ENCODE assay signal across 2 cellular contexts in the genomic region with DNA sequence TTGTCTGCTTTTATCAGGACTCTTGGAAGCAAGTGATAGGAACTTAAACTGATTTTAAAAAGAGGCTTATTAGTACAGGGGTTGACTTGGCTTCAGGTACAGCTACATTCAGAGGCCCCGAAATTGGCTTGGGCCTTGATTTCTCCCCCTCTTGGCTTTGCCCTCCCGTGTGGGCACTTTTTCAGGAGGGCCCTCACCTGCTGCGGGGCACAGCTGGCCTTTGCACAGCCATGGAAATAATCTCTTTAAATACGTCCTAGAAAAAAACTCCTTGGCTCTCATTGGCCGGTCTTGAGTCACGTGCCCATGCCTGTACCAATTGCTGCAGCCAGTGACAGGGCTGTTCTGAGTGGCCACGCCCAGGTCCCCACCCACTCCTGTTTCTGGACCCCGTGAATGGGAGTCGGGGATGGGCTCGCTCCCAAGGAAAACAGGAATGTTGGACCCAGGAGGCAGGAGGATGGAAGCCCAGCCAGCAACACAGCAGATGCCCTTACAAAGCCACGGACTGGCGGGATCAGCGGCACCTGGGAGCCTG.
TF ChIP-seq lines count a peak whose summit lies in the region.

No MANE protein-coding gene starts in this region.

TF ChIP-seq in HCT116, 20 proteins besides CTCF, POLR2A, EP300 and RAD21:
- TF ChIP-seq, protein P1, sequence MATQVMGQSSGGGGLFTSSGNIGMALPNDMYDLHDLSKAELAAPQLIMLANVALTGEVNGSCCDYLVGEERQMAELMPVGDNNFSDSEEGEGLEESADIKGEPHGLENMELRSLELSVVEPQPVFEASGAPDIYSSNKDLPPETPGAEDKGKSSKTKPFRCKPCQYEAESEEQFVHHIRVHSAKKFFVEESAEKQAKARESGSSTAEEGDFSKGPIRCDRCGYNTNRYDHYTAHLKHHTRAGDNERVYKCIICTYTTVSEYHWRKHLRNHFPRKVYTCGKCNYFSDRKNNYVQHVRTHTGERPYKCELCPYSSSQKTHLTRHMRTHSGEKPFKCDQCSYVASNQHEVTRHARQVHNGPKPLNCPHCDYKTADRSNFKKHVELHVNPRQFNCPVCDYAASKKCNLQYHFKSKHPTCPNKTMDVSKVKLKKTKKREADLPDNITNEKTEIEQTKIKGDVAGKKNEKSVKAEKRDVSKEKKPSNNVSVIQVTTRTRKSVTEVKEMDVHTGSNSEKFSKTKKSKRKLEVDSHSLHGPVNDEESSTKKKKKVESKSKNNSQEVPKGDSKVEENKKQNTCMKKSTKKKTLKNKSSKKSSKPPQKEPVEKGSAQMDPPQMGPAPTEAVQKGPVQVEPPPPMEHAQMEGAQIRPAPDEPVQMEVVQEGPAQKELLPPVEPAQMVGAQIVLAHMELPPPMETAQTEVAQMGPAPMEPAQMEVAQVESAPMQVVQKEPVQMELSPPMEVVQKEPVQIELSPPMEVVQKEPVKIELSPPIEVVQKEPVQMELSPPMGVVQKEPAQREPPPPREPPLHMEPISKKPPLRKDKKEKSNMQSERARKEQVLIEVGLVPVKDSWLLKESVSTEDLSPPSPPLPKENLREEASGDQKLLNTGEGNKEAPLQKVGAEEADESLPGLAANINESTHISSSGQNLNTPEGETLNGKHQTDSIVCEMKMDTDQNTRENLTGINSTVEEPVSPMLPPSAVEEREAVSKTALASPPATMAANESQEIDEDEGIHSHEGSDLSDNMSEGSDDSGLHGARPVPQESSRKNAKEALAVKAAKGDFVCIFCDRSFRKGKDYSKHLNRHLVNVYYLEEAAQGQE (IDR thresholded peaks at IDR 0.05; ENCODE audit: low read depth), result no peak
- no peak for TF ChIP-seq ZNF274 (IDR thresholded peaks at IDR 0.05; ENCODE audit: low read depth, low read length)
- no peak for TF ChIP-seq EZH2phosphoT487 (IDR thresholded peaks at IDR 0.05; ENCODE audit: borderline replicate concordance)
- no peak for TF ChIP-seq JUND (IDR thresholded peaks at IDR 0.05)
- no peak for TF ChIP-seq CBX3 (IDR thresholded peaks at IDR 0.05; ENCODE audit: low read depth)
- TF ChIP-seq TCF7L2 (IDR thresholded peaks at IDR 0.05; ENCODE audit: borderline replicate concordance, extremely low read depth, insufficient read depth, insufficient read length), result no peak
- TF ChIP-seq, protein P2, sequence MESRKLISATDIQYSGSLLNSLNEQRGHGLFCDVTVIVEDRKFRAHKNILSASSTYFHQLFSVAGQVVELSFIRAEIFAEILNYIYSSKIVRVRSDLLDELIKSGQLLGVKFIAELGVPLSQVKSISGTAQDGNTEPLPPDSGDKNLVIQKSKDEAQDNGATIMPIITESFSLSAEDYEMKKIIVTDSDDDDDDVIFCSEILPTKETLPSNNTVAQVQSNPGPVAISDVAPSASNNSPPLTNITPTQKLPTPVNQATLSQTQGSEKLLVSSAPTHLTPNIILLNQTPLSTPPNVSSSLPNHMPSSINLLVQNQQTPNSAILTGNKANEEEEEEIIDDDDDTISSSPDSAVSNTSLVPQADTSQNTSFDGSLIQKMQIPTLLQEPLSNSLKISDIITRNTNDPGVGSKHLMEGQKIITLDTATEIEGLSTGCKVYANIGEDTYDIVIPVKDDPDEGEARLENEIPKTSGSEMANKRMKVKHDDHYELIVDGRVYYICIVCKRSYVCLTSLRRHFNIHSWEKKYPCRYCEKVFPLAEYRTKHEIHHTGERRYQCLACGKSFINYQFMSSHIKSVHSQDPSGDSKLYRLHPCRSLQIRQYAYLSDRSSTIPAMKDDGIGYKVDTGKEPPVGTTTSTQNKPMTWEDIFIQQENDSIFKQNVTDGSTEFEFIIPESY (IDR thresholded peaks at IDR 0.05; ENCODE audit: extremely low read depth, insufficient replicate concordance, low read length), result no peak
- no peak for TF ChIP-seq ZFX (IDR thresholded peaks at IDR 0.05)
- TF ChIP-seq SP1 (IDR thresholded peaks at IDR 0.05; ENCODE audit: low read depth), result no peak
- TF ChIP-seq YY1 (IDR thresholded peaks at IDR 0.05; ENCODE audit: extremely low read depth, insufficient replicate concordance, low read depth, low read length), result no peak
- no peak for TF ChIP-seq SIN3A (IDR thresholded peaks at IDR 0.05; ENCODE audit: low read depth)
- no peak for TF ChIP-seq EZH2 (IDR thresholded peaks at IDR 0.05)
- TF ChIP-seq, protein P3, sequence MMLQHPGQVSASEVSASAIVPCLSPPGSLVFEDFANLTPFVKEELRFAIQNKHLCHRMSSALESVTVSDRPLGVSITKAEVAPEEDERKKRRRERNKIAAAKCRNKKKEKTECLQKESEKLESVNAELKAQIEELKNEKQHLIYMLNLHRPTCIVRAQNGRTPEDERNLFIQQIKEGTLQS (IDR thresholded peaks at IDR 0.05), result no peak
TF ChIP-seq in HCT116: peak in this region for 0.

TF ChIP-seq in SK-N-SH treated with all-trans-retinoic acid at 6 μM for 48 hours, 23 proteins besides CTCF, POLR2A, EP300 and RAD21 (continued from another document):
- TF ChIP-seq, protein P4, sequence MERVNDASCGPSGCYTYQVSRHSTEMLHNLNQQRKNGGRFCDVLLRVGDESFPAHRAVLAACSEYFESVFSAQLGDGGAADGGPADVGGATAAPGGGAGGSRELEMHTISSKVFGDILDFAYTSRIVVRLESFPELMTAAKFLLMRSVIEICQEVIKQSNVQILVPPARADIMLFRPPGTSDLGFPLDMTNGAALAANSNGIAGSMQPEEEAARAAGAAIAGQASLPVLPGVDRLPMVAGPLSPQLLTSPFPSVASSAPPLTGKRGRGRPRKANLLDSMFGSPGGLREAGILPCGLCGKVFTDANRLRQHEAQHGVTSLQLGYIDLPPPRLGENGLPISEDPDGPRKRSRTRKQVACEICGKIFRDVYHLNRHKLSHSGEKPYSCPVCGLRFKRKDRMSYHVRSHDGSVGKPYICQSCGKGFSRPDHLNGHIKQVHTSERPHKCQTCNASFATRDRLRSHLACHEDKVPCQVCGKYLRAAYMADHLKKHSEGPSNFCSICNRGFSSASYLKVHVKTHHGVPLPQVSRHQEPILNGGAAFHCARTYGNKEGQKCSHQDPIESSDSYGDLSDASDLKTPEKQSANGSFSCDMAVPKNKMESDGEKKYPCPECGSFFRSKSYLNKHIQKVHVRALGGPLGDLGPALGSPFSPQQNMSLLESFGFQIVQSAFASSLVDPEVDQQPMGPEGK (CRISPR knock-in tag; IDR thresholded peaks at IDR 0.05; ENCODE audit: borderline replicate concordance), result no peak
- TF ChIP-seq ZC3H10 (CRISPR knock-in tag; IDR thresholded peaks at IDR 0.05) (no peak), ISL1 (CRISPR knock-in tag; IDR thresholded peaks at IDR 0.05) (no peak), ARNTL (CRISPR knock-in tag; IDR thresholded peaks at IDR 0.05; ENCODE audit: borderline replicate concordance, low read depth) (no peak), TCF4 (CRISPR knock-in tag; IDR thresholded peaks at IDR 0.05; ENCODE audit: borderline replicate concordance) (no peak)
